In the genomic region with DNA sequence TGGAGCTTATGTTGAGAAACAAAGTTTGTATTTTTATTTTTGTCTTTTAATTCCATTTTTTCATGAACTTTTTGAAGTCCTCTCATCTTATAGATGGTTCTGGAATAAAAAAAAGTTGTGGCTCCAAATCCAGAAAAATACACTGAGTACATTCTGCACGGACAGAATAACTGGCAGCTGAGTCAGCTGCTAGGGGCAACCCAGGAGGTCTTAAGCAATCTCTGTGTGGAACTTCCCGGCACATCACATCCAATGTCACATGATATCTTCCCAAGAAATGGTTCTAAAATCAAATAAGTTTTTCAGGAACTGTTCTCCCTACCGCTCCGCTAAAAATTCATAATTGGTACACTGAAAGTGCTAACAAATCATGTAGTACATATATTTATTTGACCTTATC, we compare ENCODE assay signal across 23 cellular contexts. TPM values are rescaled to one million over a fixed set of nuclear protein-coding genes. Genes with fewer than 3 reads are reported as not detected.
A peak's percentile ranks its signal among the peaks of the same experiment; 100 is the strongest.
DNase-seq lines count a peak whose midpoint lies in the region; ATAC-seq and TF ChIP-seq lines count a peak whose summit lies in the region.
"Had no signal": no experiment of that assay in that cellular context is flagged by ENCODE, and none has a peak within 500 bp of the region (broad histone marks: within the 10 kb centered on the region; RNA-seq: fewer than 3 reads in every experiment).

No MANE protein-coding gene starts in this region.

- peaks cover 1% of the 10 kb centered on the region for H3K36me3 Mint-ChIP-seq in chondrocyte (ENCODE audit: low read depth)
- H3K36me3 Mint-ChIP-seq: activated naive CD8-positive, alpha-beta T cell treated with anti-CD3 and anti-CD28 coated beads for 36 hours had no signal

- H3K4me1 ChIP-seq in A673 (ENCODE audit: insufficient read depth, low read length, poor library complexity, severe bottlenecking) (no peaks in the 10 kb centered on the region), suprapubic skin (no peaks in the 10 kb centered on the region)
- H3K4me1 ChIP-seq: gastrocnemius medialis, parathyroid adenoma, transverse colon had no signal

- TF ChIP-seq CTCF in A673 (conservative IDR thresholded peaks at IDR 0.05; ENCODE audit: low read depth, low read length) (no peak), chondrocyte (IDR thresholded peaks at IDR 0.05) (no peak), suprapubic skin (IDR thresholded peaks at IDR 0.05) (no peak)

- CTCF ChIA-PET in A673 (lab: Charles Lee): no interaction called here

- no peak for TF ChIP-seq EP300 in suprapubic skin (IDR thresholded peaks at IDR 0.05)

- H3K4me3 ChIP-seq in A673 (ENCODE audit: low read depth, low read length, poor library complexity, severe bottlenecking): no peak overlapping the region
- no peak overlapping the region for H3K4me3 ChIP-seq in suprapubic skin
- H3K4me3 ChIP-seq: gastrocnemius medialis, transverse colon had no signal

- intact Hi-C loops in A673 (cut with micrococcal nuclease; ENCODE audit: unreplicated experiment): no loop called here

- H3K27me3 ChIP-seq in A673 (replicated peaks; ENCODE audit: insufficient read depth, low read depth, low read length, poor library complexity): peaks cover 3% of the 10 kb centered on the region
- H3K27me3 ChIP-seq in suprapubic skin: no peaks in the 10 kb centered on the region
- H3K27me3 ChIP-seq: gastrocnemius medialis, transverse colon had no signal

- no peaks in the 10 kb centered on the region for H3K9me3 ChIP-seq in A673 (ENCODE audit: low read depth, low read length, poor library complexity, severe bottlenecking)
- peaks cover 12% of the 10 kb centered on the region for H3K9me3 ChIP-seq in suprapubic skin
- H3K9me3 ChIP-seq: gastrocnemius medialis, transverse colon had no signal

- no peaks in the 10 kb centered on the region for H3K36me3 ChIP-seq in A673 (ENCODE audit: insufficient read depth, low read length, poor library complexity, severe bottlenecking)
- no peaks in the 10 kb centered on the region for H3K36me3 ChIP-seq in suprapubic skin
- H3K36me3 ChIP-seq: gastrocnemius medialis, transverse colon had no signal

- TF ChIP-seq POLR2A in suprapubic skin (IDR thresholded peaks at IDR 0.05): no peak

- ATAC-seq in HG03378 (IDR thresholded peaks at IDR 0.05; ENCODE audit: unreplicated experiment) (no peak), HG02938 (IDR thresholded peaks at IDR 0.05; ENCODE audit: unreplicated experiment) (no peak)
- ATAC-seq: activated T-cell treated with anti-CD3 and anti-CD28 coated beads, Interleukin-2, amount 50 U/mL, for 72 hours; gastrocnemius medialis; left ventricle myocardium superior; Right ventricle myocardium inferior; stimulated activated memory B cell treated with anti-CD40 and anti-IgM and Interleukin-4, amounts not matched to agents 10 μg/mL and 1 μg/mL and 100 μg/mL, for 72 hours had no signal

- BruUV-seq in A673 (replicated peaks; lab: Mats Ljungman, UMichigan): no TSS peak

- H3K4me1 Mint-ChIP-seq in chondrocyte (ENCODE audit: low read depth): peaks cover 17% of the 10 kb centered on the region
- H3K4me1 Mint-ChIP-seq: activated CD4-positive, alpha-beta memory T cell treated with anti-CD3 and anti-CD28 coated beads, Interleukin-2, amount 10 ng/mL, durations not matched to agents 7 days and 5 days; activated naive CD8-positive, alpha-beta T cell treated with anti-CD3 and anti-CD28 coated beads for 36 hours; CD4-positive, alpha-beta memory T cell; stimulated activated memory B cell treated with anti-CD40 and anti-IgM and Interleukin-4, amounts not matched to agents 10 μg/mL and 1 μg/mL and 100 μg/mL, for 72 hours had no signal

- H3K27ac ChIP-seq in A673 (ENCODE audit: low read depth, low read length, poor library complexity, severe bottlenecking) (no peak overlapping the region), suprapubic skin (no peak overlapping the region)
- H3K27ac ChIP-seq: gastrocnemius medialis, parathyroid adenoma, transverse colon, VCaP had no signal

- H3K4me3 Mint-ChIP-seq in chondrocyte (ENCODE audit: unreplicated experiment): no peak overlapping the region
- H3K4me3 Mint-ChIP-seq: activated CD4-positive, alpha-beta memory T cell treated with anti-CD3 and anti-CD28 coated beads, Interleukin-2, amount 10 ng/mL, durations not matched to agents 7 days and 5 days; activated naive CD8-positive, alpha-beta T cell treated with anti-CD3 and anti-CD28 coated beads for 36 hours; activated T-cell treated with anti-CD3 and anti-CD28 coated beads, Interleukin-2, amount 50 U/mL, for 72 hours; CD4-positive, alpha-beta memory T cell; stimulated activated memory B cell treated with anti-CD40 and anti-IgM and Interleukin-4, amounts not matched to agents 10 μg/mL and 1 μg/mL and 100 μg/mL, for 72 hours had no signal

- H3K27ac Mint-ChIP-seq in chondrocyte (ENCODE audit: unreplicated experiment): peak overlapping the region; percentile 6
- H3K27ac Mint-ChIP-seq: activated CD4-positive, alpha-beta memory T cell treated with anti-CD3 and anti-CD28 coated beads, Interleukin-2, amount 10 ng/mL, durations not matched to agents 7 days and 5 days; activated naive CD8-positive, alpha-beta T cell treated with anti-CD3 and anti-CD28 coated beads for 36 hours; activated T-cell treated with anti-CD3 and anti-CD28 coated beads, Interleukin-2, amount 50 U/mL, for 72 hours; CD4-positive, alpha-beta memory T cell; stimulated activated memory B cell treated with anti-CD40 and anti-IgM and Interleukin-4, amounts not matched to agents 10 μg/mL and 1 μg/mL and 100 μg/mL, for 72 hours had no signal

- H3K27me3 Mint-ChIP-seq in chondrocyte (ENCODE audit: low read depth): no peaks in the 10 kb centered on the region

- DNase-seq in A673 (ENCODE audit: low spot score): peak; percentile 4
- DNase-seq in HS-5 (ENCODE audit: low read depth): peak; percentile 9
- no peak for DNase-seq in chondrocyte (ENCODE audit: low spot score)
- peak; percentile 91 for DNase-seq in iris pigment epithelial cell (ENCODE audit: low read depth)
- DNase-seq in ureter (ENCODE audit: low spot score): no peak
- DNase-seq in suprapubic skin (ENCODE audit: low spot score in 2 of 2): no peak
- DNase-seq: 8988T; activated CD4-positive, alpha-beta memory T cell treated with anti-CD3 and anti-CD28 coated beads, Interleukin-2, amount 10 ng/mL, durations not matched to agents 7 days and 5 days; activated naive CD8-positive, alpha-beta T cell treated with anti-CD3 and anti-CD28 coated beads for 36 hours; activated T-cell treated with anti-CD3 and anti-CD28 coated beads, Interleukin-2, amount 50 U/mL, for 72 hours; CD4-positive, alpha-beta memory T cell; effector CD8-positive, alpha-beta T cell; gastrocnemius medialis; left ventricle myocardium superior; NCI-H187; NCI-H446 treated with DMSO at 0.1 percent for 48 hours; transverse colon had no signal

- WGBS in suprapubic skin: 77% methylated on average over 4 of the region's 4 CpGs

- H3K9me3 Mint-ChIP-seq in chondrocyte (ENCODE audit: low read depth): peaks cover 5% of the 10 kb centered on the region

- POLR2A ChIA-PET in A673 (lab: Charles Lee; ENCODE audit: low non-redundant PET): no interaction called here

RNA-seq across cellular contexts. Expression of gene SLC13A3, which starts 29.8 kb away (rescaled TPM):
- total RNA-seq in A673 (2021): 1.3 and 1.4 TPM in 2 replicates
- 2.5 to 2.8 TPM (median 2.8 TPM) in 3 replicates for total RNA-seq in chondrocyte
- 5.1 TPM for total RNA-seq in ureter
- total RNA-seq in suprapubic skin: 1 to 10 TPM; 1.1 to 8.9 (median 4.2) TPM
- total RNA-seq: activated CD4-positive, alpha-beta memory T cell treated with anti-CD3 and anti-CD28 coated beads, Interleukin-2, amount 10 ng/mL, durations not matched to agents 7 days and 5 days; activated naive CD8-positive, alpha-beta T cell treated with anti-CD3 and anti-CD28 coated beads for 36 hours had no signal

Comparison
In these comparisons a context has a peak if more than half of its experiments do, and no peak if none do; other contexts are left out.
1. DNase-seq: peak in A673 (single experiment), HS-5 (single experiment) and iris pigment epithelial cell (single experiment); none in chondrocyte (single experiment), ureter (single experiment) and suprapubic skin (0 of 2).